18 cellular contexts compared by ENCODE assay signal in the genomic region with DNA sequence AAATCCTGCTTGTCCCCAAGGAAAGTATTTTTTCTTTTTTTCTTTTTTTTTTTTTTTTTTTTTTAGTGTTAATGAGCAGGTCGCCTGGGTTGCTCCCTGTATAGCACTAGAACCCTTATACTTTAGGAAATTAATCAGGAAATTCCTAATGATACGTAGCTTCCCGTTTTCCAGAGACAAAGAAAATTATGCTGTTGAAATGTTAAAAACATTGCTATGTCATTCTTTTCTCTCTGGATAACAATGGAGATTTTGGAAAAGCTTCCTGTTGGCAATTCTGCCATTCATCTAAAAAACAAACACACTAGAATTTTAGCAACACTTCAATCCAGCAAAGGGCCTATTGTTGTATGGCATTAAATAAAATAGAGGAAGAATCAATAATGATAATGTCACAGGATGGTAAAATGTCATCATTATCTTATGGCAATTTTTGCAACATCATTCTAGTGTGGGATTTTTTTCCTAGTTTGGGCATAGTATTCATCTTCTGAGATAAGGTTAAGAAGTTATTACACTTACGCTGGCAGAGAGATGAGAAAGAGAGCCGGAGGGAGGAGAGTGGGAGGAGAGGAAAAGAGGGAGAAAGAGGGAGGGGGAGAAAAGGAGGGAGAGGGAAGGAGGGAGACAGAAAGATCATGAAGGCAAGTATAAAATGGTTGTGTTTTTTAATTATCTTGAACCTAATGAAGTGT.
"Had no signal": no experiment of that assay in that cellular context is flagged by ENCODE, and none has a peak within 500 bp of the region (broad histone marks: within the 10 kb centered on the region; RNA-seq: fewer than 3 reads in every experiment).

No MANE protein-coding gene starts in this region.

- ATAC-seq: foreskin keratinocyte; naive thymus-derived CD4-positive, alpha-beta T cell; right cardiac atrium; stimulated activated naive CD8-positive, alpha-beta T cell treated with anti-CD3 and anti-CD28 coated beads, Interleukin-15, amount 100 ng/mL, for 72 hours had no signal

- H3K9me3 ChIP-seq: colonic mucosa, left ventricle myocardium inferior, suprapubic skin, transverse colon, uterus had no signal

- FAIRE-seq: bronchial epithelial cell had no signal

- H3K27ac Mint-ChIP-seq: activated naive CD8-positive, alpha-beta T cell treated with anti-CD3 and anti-CD28 coated beads for 36 hours; endodermal cell; naive thymus-derived CD4-positive, alpha-beta T cell; stimulated activated naive CD8-positive, alpha-beta T cell treated with anti-CD3 and anti-CD28 coated beads, Interleukin-15, amount 100 ng/mL, for 72 hours had no signal

- H3K4me1 Mint-ChIP-seq: activated naive CD8-positive, alpha-beta T cell treated with anti-CD3 and anti-CD28 coated beads for 36 hours; naive thymus-derived CD4-positive, alpha-beta T cell; stimulated activated naive CD8-positive, alpha-beta T cell treated with anti-CD3 and anti-CD28 coated beads, Interleukin-15, amount 100 ng/mL, for 72 hours had no signal

- H3K27ac ChIP-seq: colonic mucosa, foreskin keratinocyte, left ventricle myocardium inferior, suprapubic skin, transverse colon, uterus had no signal

- H3K36me3 ChIP-seq: colonic mucosa, left ventricle myocardium inferior, suprapubic skin, transverse colon, uterus had no signal

- H3K9me3 Mint-ChIP-seq: activated naive CD8-positive, alpha-beta T cell treated with anti-CD3 and anti-CD28 coated beads for 36 hours; endodermal cell; stimulated activated naive CD8-positive, alpha-beta T cell treated with anti-CD3 and anti-CD28 coated beads, Interleukin-15, amount 100 ng/mL, for 72 hours had no signal

- H3K4me3 Mint-ChIP-seq: activated naive CD8-positive, alpha-beta T cell treated with anti-CD3 and anti-CD28 coated beads for 36 hours; endodermal cell; naive thymus-derived CD4-positive, alpha-beta T cell; stimulated activated naive CD8-positive, alpha-beta T cell treated with anti-CD3 and anti-CD28 coated beads, Interleukin-15, amount 100 ng/mL, for 72 hours had no signal

- H3K4me3 ChIP-seq: colonic mucosa, left ventricle myocardium inferior, suprapubic skin, transverse colon, uterus had no signal

- H3K36me3 Mint-ChIP-seq: activated naive CD8-positive, alpha-beta T cell treated with anti-CD3 and anti-CD28 coated beads for 36 hours; naive thymus-derived CD4-positive, alpha-beta T cell had no signal

- H3K27me3 ChIP-seq: colonic mucosa, suprapubic skin, transverse colon, uterus had no signal

- H3K27me3 Mint-ChIP-seq: activated naive CD8-positive, alpha-beta T cell treated with anti-CD3 and anti-CD28 coated beads for 36 hours; stimulated activated naive CD8-positive, alpha-beta T cell treated with anti-CD3 and anti-CD28 coated beads, Interleukin-15, amount 100 ng/mL, for 72 hours had no signal

- H3K4me1 ChIP-seq: colonic mucosa, foreskin keratinocyte, left ventricle myocardium inferior, suprapubic skin, transverse colon, uterus had no signal

- DNase-seq: activated CD4-positive, alpha-beta T cell treated with anti-CD3 and anti-CD28 coated beads for 1 hour; activated naive CD8-positive, alpha-beta T cell treated with anti-CD3 and anti-CD28 coated beads for 36 hours; activated T-cell treated with anti-CD3 and anti-CD28 coated beads, Interleukin-2, amount 50 U/mL, for 1 hour; amniotic stem cell; colonic mucosa; endodermal cell; foreskin keratinocyte; hypothalamus; left ventricle myocardium inferior; naive thymus-derived CD4-positive, alpha-beta T cell; right cardiac atrium; stimulated activated CD4-positive, alpha-beta T cell treated with anti-CD3 and anti-CD28 coated beads, Interleukin-1b, Interleukin-23, amount 100 ng/mL, for 48 hours; stimulated activated naive CD8-positive, alpha-beta T cell treated with anti-CD3 and anti-CD28 coated beads, Interleukin-15, amount 100 ng/mL, for 72 hours; T-helper 1 cell; transverse colon had no signal
